Comparison of ENCODE assay signal across 8 cellular contexts in genomic region chr4:127623755-127624087, GRCh38. TPM values are rescaled to one million over a fixed set of nuclear protein-coding genes. Genes with fewer than 3 reads are reported as not detected.
DNase-seq lines count a peak whose midpoint lies in the region; ATAC-seq, FAIRE-seq and TF ChIP-seq lines count a peak whose summit lies in the region.

No MANE protein-coding gene starts in this region.

- CTCF ChIA-PET in A549 (lab: Yijun Ruan, JAX) = interaction anchor here (0.8 to 3.3 kb wide), 9 partner anchors 8 to 109 kb away, joined by 3 to 14 read pairs (median 5); no protein-coding TSS in a partner anchor

- H3K27me3 ChIP-seq in aorta (ENCODE audit: control insufficient read depth in 1 of 2, insufficient read depth in 2 of 2, low read length in 1 of 2) = no peaks in the 10 kb centered on the region

- ATAC-seq in A549 = peak in 1 of 2 experiments; percentile 8; a peak in 2 of 6 replicates
- ATAC-seq in HG02759 (IDR thresholded peaks at IDR 0.05; ENCODE audit: unreplicated experiment) = peak; percentile 5
- ATAC-seq in aorta (ENCODE audit: low FRiP score) = peak; percentile 30
- ATAC-seq in GM21825 (IDR thresholded peaks at IDR 0.05; ENCODE audit: unreplicated experiment) = no peak
- no peak for ATAC-seq in GM19023 (IDR thresholded peaks at IDR 0.05; ENCODE audit: unreplicated experiment)

- H3K4me2 ChIP-seq in A549 = peak overlapping the region; percentile 90

- TF ChIP-seq CTCF in A549 (IDR thresholded peaks at IDR 0.05) (no peak), coronary artery (IDR thresholded peaks at IDR 0.05) (no peak)

- TF ChIP-seq POLR2A in A549 (IDR thresholded peaks at IDR 0.05; ENCODE audit: low read length) = no peak

- H3K4me1 ChIP-seq in A549 = peaks cover 3% of the 10 kb centered on the region; the same call in 1 of the 3 replicates
- H3K4me1 ChIP-seq in aorta (ENCODE audit: control insufficient read depth in 1 of 2, insufficient read depth in 2 of 2, low read length in 2 of 2) = no peaks in the 10 kb centered on the region

- FAIRE-seq in A549 (lab: Jason Lieb, UNC) = no peak

- POLR2A ChIA-PET in A549 (lab: Yijun Ruan, JAX) = interaction anchor here (1.7 kb wide), 1 partner anchor 9 kb away, joined by 9 read pairs; the partner anchor contains the start of gene INTU

- DNase-seq in A549 (ENCODE audit: low read depth in 1 of 2, low spot score in 1 of 2) = peak; percentile 6 to 17
- DNase-seq in coronary artery (ENCODE audit: low spot score) = no peak
- DNase-seq in midbrain (lab: John Stamatoyannopoulos, UW) = peak; percentile 60
- peak in 1 of 2 donors; percentile 84 for DNase-seq in aorta
- DNase-seq in putamen (ENCODE audit: low spot score) = no peak

- H3K9me3 ChIP-seq in A549 (no peaks in the 10 kb centered on the region), aorta (ENCODE audit: control insufficient read depth, low read length) (peaks cover under 1% of the 10 kb centered on the region)

- peak overlapping the region; percentile 51 to 78; a peak in 5 of 6 replicates for H3K27ac ChIP-seq in A549
- no peak overlapping the region for H3K27ac ChIP-seq in coronary artery
- H3K27ac ChIP-seq in aorta (ENCODE audit: low read depth in 1 of 2, low read length in 2 of 2) = no peak overlapping the region

- H3K4me3 ChIP-seq in A549 (peak overlapping the region; percentile 75), coronary artery (peak overlapping the region; percentile 77), aorta (ENCODE audit: low read length in 2 of 2) (peak overlapping the region; percentile 35 to 91)

- no peaks in the 10 kb centered on the region for H3K36me3 ChIP-seq in aorta (ENCODE audit: control insufficient read depth in 1 of 2, insufficient read depth in 2 of 2, low read length in 1 of 2)

- intact Hi-C loops in aorta (cut with DNase I) = loop anchor here in 1 of 2 donors (10.0 kb wide), 1 partner anchor 161 kb away; the partner anchor contains the start of gene HSPA4L

- TF ChIP-seq EP300 in A549 (IDR thresholded peaks at IDR 0.05) = no peak

- no peak for TF ChIP-seq RAD21 in A549 (conservative IDR thresholded peaks at IDR 0.05 in 1 of 2, IDR thresholded peaks at IDR 0.05 in 1 of 2)

- 3% methylated on average over 8 of the region's 8 CpGs for WGBS in A549 (ENCODE audit: missing lambda C conversion rate)
- 5 to 8% methylated on average over 8 of the region's 8 CpGs for WGBS in aorta, 2 donors

TF ChIP-seq in A549, 52 proteins besides CTCF, POLR2A, EP300 and RAD21:
- TF ChIP-seq, protein P1, sequence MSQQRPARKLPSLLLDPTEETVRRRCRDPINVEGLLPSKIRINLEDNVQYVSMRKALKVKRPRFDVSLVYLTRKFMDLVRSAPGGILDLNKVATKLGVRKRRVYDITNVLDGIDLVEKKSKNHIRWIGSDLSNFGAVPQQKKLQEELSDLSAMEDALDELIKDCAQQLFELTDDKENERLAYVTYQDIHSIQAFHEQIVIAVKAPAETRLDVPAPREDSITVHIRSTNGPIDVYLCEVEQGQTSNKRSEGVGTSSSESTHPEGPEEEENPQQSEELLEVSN (IDR thresholded peaks at IDR 0.05; ENCODE audit: borderline replicate concordance, low read depth) = no peak
- no peak for TF ChIP-seq POLR2AphosphoS2 (conservative IDR thresholded peaks at IDR 0.05; ENCODE audit: low read length)
- TF ChIP-seq CHD2 (IDR thresholded peaks at IDR 0.05; ENCODE audit: low read length, partially characterized antibody) = no peak
- no peak for TF ChIP-seq NR3C1 (IDR thresholded peaks at IDR 0.05)
- TF ChIP-seq ZC3H11A (IDR thresholded peaks at IDR 0.05) = no peak
- TF ChIP-seq CHD4 (IDR thresholded peaks at IDR 0.05; ENCODE audit: borderline replicate concordance) = no peak
- no peak for TF ChIP-seq CBX2 (IDR thresholded peaks at IDR 0.05; ENCODE audit: borderline replicate concordance, low read depth)
- TF ChIP-seq CEBPB (IDR thresholded peaks at IDR 0.05) = no peak
- no peak for TF ChIP-seq SREBF2 (IDR thresholded peaks at IDR 0.05)
- TF ChIP-seq HEYL (CRISPR knock-in tag; IDR thresholded peaks at IDR 0.05) = no peak
- TF ChIP-seq RNF2 (IDR thresholded peaks at IDR 0.05; ENCODE audit: borderline replicate concordance, low read depth) = no peak
- TF ChIP-seq RFX5 (IDR thresholded peaks at IDR 0.05) = no peak
- TF ChIP-seq ESRRA (IDR thresholded peaks at IDR 0.05; ENCODE audit: borderline replicate concordance, low read length) = no peak
- no peak for TF ChIP-seq FOSL2 (IDR thresholded peaks at IDR 0.05)
- no peak for TF ChIP-seq FOSL2 (CRISPR knock-in tag; IDR thresholded peaks at IDR 0.05)

RNA-seq across cellular contexts. Expression of gene INTU, which starts 9.0 kb away (rescaled TPM):
- polyA plus RNA-seq in A549 (2011; rRNA removed) = 4.7 TPM in 2 replicates
- 0.52 and 0.53 TPM in 2 replicates for polyA plus RNA-seq in A549 (2012; cell fraction: cytosol; rRNA removed)
- polyA plus RNA-seq in A549 (2012; cell fraction: nucleus; rRNA removed) = 1.2 and 2.0 TPM in 2 replicates
- polyA plus RNA-seq in A549 (2017; fragmentation: RNase III; extraction: RNeasy Plus Mini Kit Qiagen cat#74134 plus additional on column Dnase treatment) = 1.2 to 1.8 TPM (median 1.5 TPM) in 3 replicates
- 4.3 and 4.8 TPM in 2 replicates for polyA minus RNA-seq in A549 (2011; rRNA and poly(A)+ RNA removed)
- 10 to 100 TPM; 12.1 to 13.6 TPM for total RNA-seq in aorta
- polyA plus RNA-seq in aorta = 10 to 100 TPM in 1 of 2 donors, 1 to 10 TPM in 1; 2.8 to 10.9 TPM

Comparison
In these comparisons a context has a peak if more than half of its experiments do, and no peak if none do; other contexts are left out.
1. ATAC-seq: peak in HG02759 (single experiment) and aorta (single experiment); none in GM21825 (single experiment) and GM19023 (single experiment).
2. DNase-seq: peak in A549 (2 of 2) and midbrain (single experiment); none in coronary artery (single experiment) and putamen (single experiment).
3. H3K27ac ChIP-seq: peak in A549 (2 of 2); none in coronary artery (0 of 2) and aorta (0 of 2).
4. Peak in every context shown above with its lines, with median percentiles within 50 percentile points of each other: H3K4me3 ChIP-seq.